33 cellular contexts compared by ENCODE assay signal in the genomic region with DNA sequence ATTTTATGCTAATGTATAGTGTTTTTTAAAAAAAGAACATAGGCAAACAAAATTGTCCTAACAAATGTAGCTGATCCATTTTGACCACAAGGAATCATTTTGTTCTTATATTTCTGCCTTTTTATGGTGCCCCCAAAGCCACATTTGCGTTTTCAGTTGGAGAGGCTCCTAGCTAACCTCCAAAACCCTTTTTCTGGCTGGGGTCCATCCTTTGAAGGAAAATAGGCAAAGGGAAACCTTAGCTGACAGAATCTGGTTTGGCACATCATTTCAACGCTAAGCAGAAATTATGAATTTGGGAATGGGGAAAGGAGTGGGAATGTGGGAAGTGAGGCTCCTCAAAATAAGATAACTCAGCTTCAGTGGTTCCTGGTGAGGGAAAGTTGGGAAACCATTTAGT.
"Had no signal": no experiment of that assay in that cellular context is flagged by ENCODE, and none has a peak within 500 bp of the region (broad histone marks: within the 10 kb centered on the region; RNA-seq: fewer than 3 reads in every experiment).

No MANE protein-coding gene starts in this region.

- H3K27me3 ChIP-seq: MG63 had no signal

- H3K4me3 ChIP-seq: MG63 had no signal

- H3K4me2 ChIP-seq: KMS-11 had no signal

- H3K9ac ChIP-seq: KMS-11 had no signal

- H3K9me3 ChIP-seq: MG63 had no signal

- H3K36me3 ChIP-seq: MG63 had no signal

- DNase-seq: Karpas-422, MG63, MM.1S, MV-4-11, NCI-H1048, NCI-H1092, NCI-H1092 treated with DMSO at 0.1 percent for 48 hours, NCI-H1105, NCI-H1105 treated with DMSO at 0.1 percent for 48 hours, NCI-H1417, NCI-H1417 treated with DMSO at 0.1 percent for 48 hours, NCI-H1436, NCI-H1436 treated with DMSO at 0.1 percent for 48 hours, NCI-H1694, NCI-H1694 treated with DMSO at 0.1 percent for 48 hours, NCI-H187, NCI-H187 treated with DMSO at 0.1 percent for 48 hours, NCI-H2029, NCI-H2029 treated with DMSO at 0.1 percent for 48 hours, NCI-H2081, NCI-H2081 treated with DMSO at 0.1 percent for 48 hours, NCI-H2107, NCI-H2171, NCI-H2171 treated with DMSO at 0.1 percent for 48 hours, NCI-H2227 treated with DMSO at 0.1 percent for 48 hours, NCI-H226, NCI-H345, NCI-H446, NCI-H446 treated with DMSO at 0.1 percent for 48 hours, NCI-H510A, NCI-H510A treated with DMSO at 0.1 percent for 48 hours, NCI-H524 had no signal

- H3K27ac ChIP-seq: KMS-11 had no signal
